Comparison of ENCODE assay signal across 11 cellular contexts in genomic region chr11:95716266-95716665, GRCh38.
DNase-seq lines count a peak whose midpoint lies in the region; ATAC-seq and TF ChIP-seq lines count a peak whose summit lies in the region.
"Had no signal": no experiment of that assay in that cellular context is flagged by ENCODE, and none has a peak within 500 bp of the region (broad histone marks: within the 10 kb centered on the region; RNA-seq: fewer than 3 reads in every experiment).

No MANE protein-coding gene starts in this region.

- no peaks in the 10 kb centered on the region for H3K79me2 ChIP-seq in SU-DHL-6 (ENCODE audit: insufficient read depth, low read length)

- H3K27me3 ChIP-seq in SU-DHL-6 (ENCODE audit: low read length) = no peaks in the 10 kb centered on the region
- H3K27me3 ChIP-seq: left lung, testis had no signal

- H3K36me3 ChIP-seq in SU-DHL-6 (ENCODE audit: low read length) = no peaks in the 10 kb centered on the region
- H3K36me3 ChIP-seq: left lung had no signal

- H3K27ac ChIP-seq in SU-DHL-6 (ENCODE audit: low read depth, low read length) = peak overlapping the region; percentile 46
- H3K27ac ChIP-seq: left lung, testis had no signal

- no peak overlapping the region for H3K4me3 Mint-ChIP-seq in nephron

- H3K9me2 ChIP-seq in SU-DHL-6 (replicated peaks; ENCODE audit: insufficient read depth, low read length) = no peaks in the 10 kb centered on the region

- H4K20me1 ChIP-seq in SU-DHL-6 (ENCODE audit: low read depth, low read length) = no peaks in the 10 kb centered on the region

- TF ChIP-seq CTCF in SU-DHL-6 (IDR thresholded peaks at IDR 0.05; ENCODE audit: insufficient read depth, low read length, poor library complexity, severe bottlenecking) (no peak), nephron (IDR thresholded peaks at IDR 0.05; ENCODE audit: unreplicated experiment in 3 of 3) (no peak)

- H3K4me2 ChIP-seq in SU-DHL-6 (ENCODE audit: low read depth, low read length, poor library complexity, severe bottlenecking) = peak overlapping the region; percentile 29

- no peaks in the 10 kb centered on the region for H3K27me3 Mint-ChIP-seq in nephron (ENCODE audit: low read depth)

- no peaks in the 10 kb centered on the region for H3K9me3 ChIP-seq in SU-DHL-6 (ENCODE audit: insufficient read depth, low read length)
- H3K9me3 ChIP-seq: left lung, testis had no signal

- H2AFZ ChIP-seq in SU-DHL-6 (ENCODE audit: low read depth, low read length, severe bottlenecking) = no peak overlapping the region

- H3K4me1 Mint-ChIP-seq in nephron = peaks cover 42% of the 10 kb centered on the region

- ATAC-seq in GM18907 (IDR thresholded peaks at IDR 0.05; ENCODE audit: unreplicated experiment) = peak; percentile 8
- ATAC-seq in HG02571 (IDR thresholded peaks at IDR 0.05; ENCODE audit: unreplicated experiment) = peak; percentile 15
- ATAC-seq: left lung had no signal

- H3K4me3 ChIP-seq in SU-DHL-6 (ENCODE audit: insufficient read depth, low read length, poor library complexity, severe bottlenecking) = no peak overlapping the region
- H3K4me3 ChIP-seq: left lung, testis had no signal

- no peak overlapping the region for H3K9ac ChIP-seq in SU-DHL-6 (ENCODE audit: low read length)

- H3K27ac Mint-ChIP-seq in nephron = peak overlapping the region; percentile 20 to 85 (median 38)

- DNase-seq in anterior cingulate cortex (lab: John Stamatoyannopoulos, UW) (no peak), LoVo (ENCODE audit: low spot score) (no peak), NCI-H2081 treated with DMSO at 0.1 percent for 48 hours (lab: John Stamatoyannopoulos, UW) (no peak), amniotic stem cell (lab: John Stamatoyannopoulos, UW) (no peak)
- DNase-seq: GOT3, left lung, testis had no signal

- no peaks in the 10 kb centered on the region for H3F3A ChIP-seq in SU-DHL-6 (ENCODE audit: insufficient read depth)

- no peaks in the 10 kb centered on the region for H3K9me3 Mint-ChIP-seq in nephron

- no peaks in the 10 kb centered on the region for H3K36me3 Mint-ChIP-seq in nephron (ENCODE audit: low read depth)
